ENCODE assay signal across 8 cellular contexts in the genomic region with DNA sequence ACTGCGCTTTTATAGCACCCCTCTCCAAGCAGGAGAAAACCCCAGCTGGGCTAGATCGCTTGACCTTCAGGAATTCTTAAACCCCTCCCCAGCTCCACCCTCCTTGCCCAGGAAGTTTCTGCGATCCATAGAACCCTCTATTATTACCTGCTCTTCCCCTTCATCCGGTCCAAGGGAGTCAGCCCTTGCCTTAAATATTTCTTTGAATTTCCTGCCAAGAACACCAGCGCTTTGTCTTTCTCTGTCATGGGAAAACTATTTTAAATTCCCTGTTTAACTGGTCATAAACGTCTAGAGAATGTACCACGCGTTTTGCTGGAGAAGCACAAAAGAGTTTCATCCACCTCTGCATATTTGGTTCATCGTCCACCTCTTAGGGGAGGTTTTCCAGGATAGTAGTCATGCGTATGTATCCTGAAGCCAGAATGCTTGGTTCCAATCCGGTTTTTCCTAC. TPM values are rescaled to one million over a fixed set of nuclear protein-coding genes. Genes with fewer than 3 reads are reported as not detected.
DNase-seq lines count a peak whose midpoint lies in the region; ATAC-seq, FAIRE-seq and TF ChIP-seq lines count a peak whose summit lies in the region.

No MANE protein-coding gene starts in this region.

- H3K79me2 ChIP-seq in OCI-LY7 (ENCODE audit: insufficient read depth, low read depth, low read length) (peaks cover 20% of the 10 kb centered on the region; the same call in 1 of the 2 replicates), endothelial cell of umbilical vein (ENCODE audit: control insufficient read depth, insufficient read depth, low read length) (peaks cover 30% of the 10 kb centered on the region)

- H3K9me2 ChIP-seq in OCI-LY7 (ENCODE audit: insufficient read depth, low read length), result no peaks in the 10 kb centered on the region

- BruUV-seq in OCI-LY7 (replicated peaks; lab: Mats Ljungman, UMichigan), result no TSS peak
- TSS peak; percentile 76 for BruUV-seq in endothelial cell of umbilical vein (replicated peaks; lab: Mats Ljungman, UMichigan)

- H3K4me1 ChIP-seq in OCI-LY7 (ENCODE audit: insufficient read depth, low read length, poor library complexity, severe bottlenecking) (peaks cover 8% of the 10 kb centered on the region), endothelial cell of umbilical vein (ENCODE audit: control insufficient read depth, extremely low read depth, insufficient read depth, low read length) (peaks cover 16% of the 10 kb centered on the region)

- TF ChIP-seq CTCF in OCI-LY7 (conservative IDR thresholded peaks at IDR 0.05; ENCODE audit: low read length), result no peak
- no peak for TF ChIP-seq CTCF in endothelial cell of umbilical vein (IDR thresholded peaks at IDR 0.05; ENCODE audit: extremely low read depth in 1 of 2, insufficient read depth in 1 of 2, low read depth in 1 of 2, low read length in 2 of 2)
- peak in 1 of 3 experiments; percentile 1 for TF ChIP-seq CTCF in nephron (IDR thresholded peaks at IDR 0.05; ENCODE audit: unreplicated experiment in 3 of 3)

- FAIRE-seq in endothelial cell of umbilical vein (lab: Jason Lieb, UNC), result no peak

- CTCF ChIA-PET in OCI-LY7 (lab: Charles Lee; ENCODE audit: unreplicated experiment), result interaction anchor here (1.5 kb wide), 1 partner anchor 219 kb away, joined by 3 read pairs; no protein-coding TSS in a partner anchor
- CTCF ChIA-PET in endothelial cell of umbilical vein (lab: Charles Lee), result interaction anchor here (0.9 to 2.9 kb wide), 7 partner anchors 10 to 222 kb away, joined by 3 to 36 read pairs (median 7); partner anchors contain the start of gene COMMD9

- peak overlapping the region; percentile 49 for H3K4me2 ChIP-seq in OCI-LY7 (ENCODE audit: low read length)
- H3K4me2 ChIP-seq in endothelial cell of umbilical vein (ENCODE audit: insufficient read depth, low read length), result peak overlapping the region; percentile 67

- no peaks in the 10 kb centered on the region for H3K9me1 ChIP-seq in endothelial cell of umbilical vein (replicated peaks; ENCODE audit: control insufficient read depth, extremely low read depth, insufficient read depth, low read length)

- intact Hi-C loops in OCI-LY7 (cut with micrococcal nuclease; ENCODE audit: unreplicated experiment) (no loop called here), endothelial cell of umbilical vein (cut with micrococcal nuclease) (loop anchor here (1.0 kb wide), 4 partner anchors 10 to 218 kb away; partner anchors contain the start of gene IFTAP)

- peak overlapping the region; percentile 97 to 100 (median 100) for H3K4me3 Mint-ChIP-seq in nephron

- no peak overlapping the region for H3K27ac ChIP-seq in OCI-LY7 (ENCODE audit: low read depth, low read length, poor library complexity, severe bottlenecking)
- H3K27ac ChIP-seq in endothelial cell of umbilical vein (ENCODE audit: insufficient read depth, low read depth, low read length), result peak overlapping the region; percentile 50

- peaks cover 4% of the 10 kb centered on the region for H3K36me3 Mint-ChIP-seq in nephron (ENCODE audit: low read depth)

- DNase-seq in AG08396 (ENCODE audit: low spot score) (peak; percentile 38), OCI-LY7 (ENCODE audit: low spot score) (no peak), endothelial cell of umbilical vein (ENCODE audit: low read depth, low spot score) (no peak)
- no peak for DNase-seq in stimulated activated CD4-positive, alpha-beta T cell treated with anti-CD3 and anti-CD28 coated beads, Interleukin-12 subunit alpha, Interleukin-12 subunit beta, amount 100 ng/mL, for 4 hours

- no peaks in the 10 kb centered on the region for H3K27me3 ChIP-seq in endothelial cell of umbilical vein (ENCODE audit: control insufficient read depth in 2 of 2, insufficient read depth in 2 of 2, low read length in 2 of 2)

- H3K9me3 Mint-ChIP-seq in nephron, result peaks cover 4% of the 10 kb centered on the region

- TF ChIP-seq POLR2A in endothelial cell of umbilical vein (IDR thresholded peaks at IDR 0.05; ENCODE audit: low read depth, low read length), result no peak

- POLR2A ChIA-PET in OCI-LY7 (lab: Charles Lee) (no interaction called here), endothelial cell of umbilical vein (lab: Charles Lee) (no interaction called here)

- peak overlapping the region; percentile 91 for H2AFZ ChIP-seq in OCI-LY7 (ENCODE audit: low read length)
- peak overlapping the region; percentile 90 for H2AFZ ChIP-seq in endothelial cell of umbilical vein (ENCODE audit: low read depth, low read length)

- H3K9ac ChIP-seq in endothelial cell of umbilical vein (replicated peaks; ENCODE audit: extremely low read depth, insufficient read depth, low read length), result peak overlapping the region; percentile 55

- peak overlapping the region; percentile 92 for H3K4me3 ChIP-seq in OCI-LY7 (ENCODE audit: low read depth, low read length, poor library complexity, severe bottlenecking)
- H3K4me3 ChIP-seq in endothelial cell of umbilical vein (replicated peaks in 1 of 3; ENCODE audit: insufficient read depth in 1 of 3, low read depth in 1 of 3, low read length in 3 of 3), result peak overlapping the region; percentile 77 to 100 (median 88)

- peak overlapping the region; percentile 80 to 97 (median 94) for H3K27ac Mint-ChIP-seq in nephron

- H4K20me1 ChIP-seq in OCI-LY7 (ENCODE audit: insufficient read depth, low read length) (peaks cover 8% of the 10 kb centered on the region; the same call in 1 of the 2 replicates), endothelial cell of umbilical vein (replicated peaks; ENCODE audit: control insufficient read depth, extremely low read depth, insufficient read depth, low read length) (peaks cover 2% of the 10 kb centered on the region)

- H3K36me3 ChIP-seq in OCI-LY7 (ENCODE audit: insufficient read depth, low read length) (no peaks in the 10 kb centered on the region), endothelial cell of umbilical vein (ENCODE audit: control insufficient read depth in 2 of 2, extremely low read depth in 1 of 2, insufficient read depth in 2 of 2, low read length in 2 of 2) (no peaks in the 10 kb centered on the region)

- peaks cover 4% of the 10 kb centered on the region for H3K27me3 Mint-ChIP-seq in nephron (ENCODE audit: low read depth)

- H3K9me3 ChIP-seq in OCI-LY7 (ENCODE audit: low read length), result no peaks in the 10 kb centered on the region
- no peaks in the 10 kb centered on the region for H3K9me3 ChIP-seq in endothelial cell of umbilical vein (replicated peaks; ENCODE audit: control insufficient read depth, insufficient read depth, low read length)

- ATAC-seq in GM19372 (IDR thresholded peaks at IDR 0.05; ENCODE audit: low read depth, unreplicated experiment) (peak; percentile 0), HG03108 (IDR thresholded peaks at IDR 0.05; ENCODE audit: unreplicated experiment) (no peak), HG03565 (IDR thresholded peaks at IDR 0.05; ENCODE audit: unreplicated experiment) (no peak)

- dilution Hi-C loops in endothelial cell of umbilical vein (cut with MboI; ENCODE audit: extremely low pct_ligation_motif_present, low sequenced_read_pairs), result no loop called here

- peaks cover 22% of the 10 kb centered on the region for H3K4me1 Mint-ChIP-seq in nephron

TF ChIP-seq in endothelial cell of umbilical vein, 7 proteins besides CTCF, POLR2A, EP300 and RAD21:
- TF ChIP-seq FOS (IDR thresholded peaks at IDR 0.05; ENCODE audit: borderline replicate concordance, insufficient read depth, low read length) (no peak), MYC (IDR thresholded peaks at IDR 0.05; ENCODE audit: low read depth, low read length) (no peak), EZH2 (IDR thresholded peaks at IDR 0.05; ENCODE audit: borderline replicate concordance, low read depth, low read length, severe bottlenecking) (no peak), JUN (IDR thresholded peaks at IDR 0.05; ENCODE audit: borderline replicate concordance, insufficient read depth, insufficient read length, low read depth) (no peak), POLR2AphosphoS5 (IDR thresholded peaks at IDR 0.05; ENCODE audit: insufficient read depth, low read depth, low read length) (no peak), GATA2 (IDR thresholded peaks at IDR 0.05; ENCODE audit: insufficient read depth, insufficient read length, low read depth, low read length) (no peak)
- TF ChIP-seq, protein P1, sequence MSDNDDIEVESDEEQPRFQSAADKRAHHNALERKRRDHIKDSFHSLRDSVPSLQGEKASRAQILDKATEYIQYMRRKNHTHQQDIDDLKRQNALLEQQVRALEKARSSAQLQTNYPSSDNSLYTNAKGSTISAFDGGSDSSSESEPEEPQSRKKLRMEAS (IDR thresholded peaks at IDR 0.05; ENCODE audit: insufficient read depth, insufficient read length), result no peak
TF ChIP-seq in endothelial cell of umbilical vein: peak in this region for 0.

RNA-seq across cellular contexts. Expression of gene TRAF6, which starts 0.5 kb away (rescaled TPM):
- 5.5 and 6.8 TPM in 2 replicates for total RNA-seq in OCI-LY7 (2014; rRNA removed; shearing (Covaris generic))
- total RNA-seq in OCI-LY7 (2022) (10.2 and 11.4 TPM in 2 replicates), endothelial cell of umbilical vein (13.1 and 14.2 TPM in 2 replicates)
- polyA plus RNA-seq in endothelial cell of umbilical vein, result 6.0 and 6.6 TPM in 2 replicates
- polyA plus RNA-seq in endothelial cell of umbilical vein (2011; cell fraction: cytosol; rRNA removed), result 5.8 and 6.8 TPM in 2 replicates
- 11.3 and 12.2 TPM in 2 replicates for polyA plus RNA-seq in endothelial cell of umbilical vein (2011; cell fraction: nucleus; rRNA removed)
- polyA plus RNA-seq in endothelial cell of umbilical vein (2012), result 9.5 and 9.7 TPM in 2 replicates
- 19.7 and 20.3 TPM in 2 replicates for polyA minus RNA-seq in endothelial cell of umbilical vein
- 5.7 TPM for polyA minus RNA-seq in endothelial cell of umbilical vein (2011; cell fraction: cytosol; rRNA and poly(A)+ RNA removed)
- 15.3 and 22.8 TPM in 2 replicates for polyA minus RNA-seq in endothelial cell of umbilical vein (2011; cell fraction: nucleus; rRNA and poly(A)+ RNA removed)

RNA-seq across cellular contexts. Expression of gene RAG1, which starts 57.2 kb away (rescaled TPM):
- not detected in 2 replicates for total RNA-seq in OCI-LY7 (2014; rRNA removed; shearing (Covaris generic))
- total RNA-seq in OCI-LY7 (2022) (0.65 TPM in 1 of 2 replicates, not detected in the other), endothelial cell of umbilical vein (1.2 and 2.0 TPM in 2 replicates)
- polyA plus RNA-seq in endothelial cell of umbilical vein, result 0.08 and 0.15 TPM in 2 replicates
- polyA plus RNA-seq in endothelial cell of umbilical vein (2011; cell fraction: cytosol; rRNA removed), result 0.21 and 0.35 TPM in 2 replicates
- 0.17 and 0.38 TPM in 2 replicates for polyA plus RNA-seq in endothelial cell of umbilical vein (2011; cell fraction: nucleus; rRNA removed)
- 0.90 and 1.1 TPM in 2 replicates for polyA plus RNA-seq in endothelial cell of umbilical vein (2012)
- polyA minus RNA-seq in endothelial cell of umbilical vein, result 0.68 and 0.74 TPM in 2 replicates
- polyA minus RNA-seq in endothelial cell of umbilical vein (2011; cell fraction: cytosol; rRNA and poly(A)+ RNA removed), result not detected
- 0.38 and 0.58 TPM in 2 replicates for polyA minus RNA-seq in endothelial cell of umbilical vein (2011; cell fraction: nucleus; rRNA and poly(A)+ RNA removed)
